In genomic region chr9:95459218-95459617, GRCh38 we compare ENCODE assay signal across 18 cellular contexts.
"Had no signal": no experiment of that assay in that cellular context is flagged by ENCODE, and none has a peak within 500 bp of the region (broad histone marks: within the 10 kb centered on the region; RNA-seq: fewer than 3 reads in every experiment).

No MANE protein-coding gene starts in this region.

- H3K4me3 ChIP-seq: mucosa of descending colon, right atrium auricular region, skin epidermis, suprapubic skin, upper lobe of left lung had no signal

- H3K9me3 ChIP-seq: mucosa of descending colon, right atrium auricular region, suprapubic skin, upper lobe of left lung had no signal

- DNase-seq: activated B cell treated with CpG ODN at 0.5 μM for 24 hours; activated CD4-positive, alpha-beta T cell treated with anti-CD3 and anti-CD28 coated beads for 48 hours; activated CD8-positive, alpha-beta T cell treated with anti-CD3 and anti-CD28 coated beads for 36 hours; activated effector memory CD4-positive, alpha-beta T cell treated with Interleukin-2 at 50 U/mL for 16 hours; activated naive CD4-positive, alpha-beta T cell treated with anti-CD3 and anti-CD28 coated beads, Interleukin-2, amount 50 U/mL, for 16 hours; activated T-cell treated with anti-CD3 and anti-CD28 coated beads, Interleukin-2, amount 50 U/mL, for 4 hours; hippocampal formation; mammary epithelial cell; naive thymus-derived CD8-positive, alpha-beta T cell; posterior cingulate gyrus; stimulated activated CD4-positive, alpha-beta T cell treated with anti-CD3 and anti-CD28 coated beads, Interleukin-15, amount 100 ng/mL, for 24 hours; stimulated activated CD4-positive, alpha-beta T cell treated with anti-CD3 and anti-CD28 coated beads, Interleukin-4, amount 100 ng/mL, for 24 hours; stimulated activated naive CD4-positive, alpha-beta T cell; upper lobe of left lung had no signal

- H3K27me3 ChIP-seq: right atrium auricular region, suprapubic skin, upper lobe of left lung had no signal

- H3K27ac ChIP-seq: right atrium auricular region, suprapubic skin, upper lobe of left lung had no signal
